In genomic region chr7:127330070-127330469, GRCh38 we compare ENCODE assay signal across 39 cellular contexts.
"Had no signal": no experiment of that assay in that cellular context is flagged by ENCODE, and none has a peak within 500 bp of the region (broad histone marks: within the 10 kb centered on the region; RNA-seq: fewer than 3 reads in every experiment).

No MANE protein-coding gene starts in this region.

- H3K27me3 ChIP-seq: ascending aorta had no signal

- DNase-seq: activated B cell treated with CpG ODN at 0.5 μM for 24 hours; activated CD4-positive, alpha-beta memory T cell treated with anti-CD3 and anti-CD28 coated beads for 36 hours; activated CD4-positive, alpha-beta T cell treated with anti-CD3 and anti-CD28 coated beads for 4 hours; activated CD4-positive, alpha-beta T cell treated with anti-CD3 and anti-CD28 coated beads, Interleukin-2, amount 50 U/mL, for 1 hour; activated CD4-positive, alpha-beta T cell treated with anti-CD3 and anti-CD28 coated beads, Interleukin-2, amount 50 U/mL, for 4 hours; activated CD4-positive, CD25-positive, alpha-beta regulatory T cell treated with anti-CD3 and anti-CD28 coated beads, Interleukin-2, amount 50 U/mL, for 72 hours; activated CD8-positive, alpha-beta memory T cell treated with anti-CD3 and anti-CD28 coated beads, Interleukin-2, amount 50 U/mL, for 4 hours; activated CD8-positive, alpha-beta T cell treated with anti-CD3 and anti-CD28 coated beads for 36 hours; activated effector memory CD4-positive, alpha-beta T cell treated with anti-CD3 and anti-CD28 coated beads, Interleukin-2, amount 50 U/mL, for 16 hours; activated gamma-delta T cell treated with Interleukin-2 at 50 U/mL for 16 hours; activated naive CD4-positive, alpha-beta T cell; activated naive CD4-positive, alpha-beta T cell treated with anti-CD3 and anti-CD28 coated beads for 36 hours; activated naive CD4-positive, alpha-beta T cell treated with anti-CD3 and anti-CD28 coated beads, Interleukin-2, amount 50 U/mL, for 16 hours; activated naive CD8-positive, alpha-beta T cell treated with anti-CD3 and anti-CD28 coated beads, Interleukin-2, amount 10 ng/mL, durations not matched to agents 7 days and 5 days; activated naive CD8-positive, alpha-beta T cell treated with anti-CD3 and anti-CD28 coated beads, Interleukin-2, amount 50 U/mL, for 24 hours; activated T-cell treated with anti-CD3 and anti-CD28 coated beads for 4 hours; activated T-cell treated with anti-CD3 and anti-CD28 coated beads, Interleukin-2, amount 50 U/mL, for 1 hour; activated T-cell treated with anti-CD3 and anti-CD28 coated beads, Interleukin-2, amount 50 U/mL, for 4 hours; activated T-cell treated with anti-CD3 and anti-CD28 coated beads, Interleukin-2, amount 50 U/mL, for 72 hours; amygdala; anterior cingulate cortex; caudate nucleus; cerebellar nuclear complex; T-helper 1 cell; T-helper 2 cell; T-helper 9 cell had no signal

- H3K27ac ChIP-seq: ascending aorta, cardiac muscle cell, VCaP had no signal

- ATAC-seq: activated CD8-positive, alpha-beta T cell treated with anti-CD3 and anti-CD28 coated beads for 36 hours; activated naive CD8-positive, alpha-beta T cell treated with anti-CD3 and anti-CD28 coated beads, Interleukin-2, amount 50 U/mL, for 24 hours; activated T-cell treated with anti-CD3 and anti-CD28 coated beads, Interleukin-2, amount 50 U/mL, for 4 hours; activated T-cell treated with anti-CD3 and anti-CD28 coated beads, Interleukin-2, amount 50 U/mL, for 72 hours; activated T-helper 17 cell treated with anti-CD3 and anti-CD28 coated beads, Interleukin-2, amount 50 U/mL, for 72 hours had no signal

- H3K9me3 ChIP-seq: ascending aorta had no signal

- FAIRE-seq: bronchial epithelial cell, TTC549 had no signal

- H3K36me3 Mint-ChIP-seq: activated CD4-positive, alpha-beta memory T cell treated with anti-CD3 and anti-CD28 coated beads for 36 hours; activated naive CD8-positive, alpha-beta T cell; activated naive CD8-positive, alpha-beta T cell treated with anti-CD3 and anti-CD28 coated beads, Interleukin-2, amount 10 ng/mL, durations not matched to agents 7 days and 5 days; brain had no signal

- H3K4me1 Mint-ChIP-seq: activated B cell treated with CpG ODN at 0.5 μM for 24 hours; activated CD4-positive, alpha-beta T cell treated with anti-CD3 and anti-CD28 coated beads, Interleukin-2, amount 10 ng/mL, durations not matched to agents 24 days and 14 days; activated naive CD8-positive, alpha-beta T cell treated with anti-CD3 and anti-CD28 coated beads, Interleukin-2, amount 10 ng/mL, durations not matched to agents 7 days and 5 days; activated naive CD8-positive, alpha-beta T cell treated with anti-CD3 and anti-CD28 coated beads, Interleukin-2, amount 50 U/mL, for 24 hours; activated T-helper 17 cell treated with anti-CD3 and anti-CD28 coated beads, Interleukin-2, amount 50 U/mL, for 72 hours; brain; central memory CD8-positive, alpha-beta T cell had no signal

- H3K4me3 Mint-ChIP-seq: activated B cell treated with CpG ODN at 0.5 μM for 24 hours; activated CD4-positive, alpha-beta memory T cell treated with anti-CD3 and anti-CD28 coated beads for 36 hours; activated CD4-positive, alpha-beta T cell treated with anti-CD3 and anti-CD28 coated beads, Interleukin-2, amount 10 ng/mL, durations not matched to agents 24 days and 14 days; activated CD8-positive, alpha-beta T cell treated with anti-CD3 and anti-CD28 coated beads for 36 hours; activated naive CD4-positive, alpha-beta T cell treated with anti-CD3 and anti-CD28 coated beads for 36 hours; activated naive CD8-positive, alpha-beta T cell; activated naive CD8-positive, alpha-beta T cell treated with anti-CD3 and anti-CD28 coated beads, Interleukin-2, amount 10 ng/mL, durations not matched to agents 7 days and 5 days; activated naive CD8-positive, alpha-beta T cell treated with anti-CD3 and anti-CD28 coated beads, Interleukin-2, amount 50 U/mL, for 24 hours; activated T-cell treated with anti-CD3 and anti-CD28 coated beads, Interleukin-2, amount 50 U/mL, for 4 hours; activated T-cell treated with anti-CD3 and anti-CD28 coated beads, Interleukin-2, amount 50 U/mL, for 72 hours; activated T-helper 1 cell treated with anti-CD3 and anti-CD28 coated beads, Interleukin-12 subunit alpha, Interleukin-12 subunit beta, Interleukin-2, Interleukin-4 antibody, amounts not matched to agents 30 ng/mL and 10 ng/mL and 1 ng/mL, durations not matched to agents 14 hours and 24 hours and 36 hours; activated T-helper 17 cell treated with anti-CD3 and anti-CD28 coated beads, Interleukin-2, amount 50 U/mL, for 72 hours; brain; central memory CD8-positive, alpha-beta T cell; T-helper 1 cell treated with Interleukin-12 subunit alpha and Interleukin-12 subunit beta and Interleukin-4 antibody, amounts not matched to agents 30 μg/mL and 1 μg/mL, for 36 hours; T-helper 2 cell treated with Interferon-gamma antibody and Interleukin-4, amounts not matched to agents 5 μg/mL and 100 μg/mL, for 36 hours had no signal

- H3K4me1 ChIP-seq: ascending aorta had no signal

- H3K27ac Mint-ChIP-seq: activated B cell treated with CpG ODN at 0.5 μM for 24 hours; activated CD4-positive, alpha-beta memory T cell treated with anti-CD3 and anti-CD28 coated beads for 36 hours; activated CD4-positive, alpha-beta T cell treated with anti-CD3 and anti-CD28 coated beads, Interleukin-2, amount 10 ng/mL, durations not matched to agents 24 days and 14 days; activated CD8-positive, alpha-beta T cell treated with anti-CD3 and anti-CD28 coated beads for 36 hours; activated naive CD4-positive, alpha-beta T cell treated with anti-CD3 and anti-CD28 coated beads for 36 hours; activated naive CD8-positive, alpha-beta T cell; activated naive CD8-positive, alpha-beta T cell treated with anti-CD3 and anti-CD28 coated beads, Interleukin-2, amount 10 ng/mL, durations not matched to agents 7 days and 5 days; activated naive CD8-positive, alpha-beta T cell treated with anti-CD3 and anti-CD28 coated beads, Interleukin-2, amount 50 U/mL, for 24 hours; activated T-cell treated with anti-CD3 and anti-CD28 coated beads, Interleukin-2, amount 50 U/mL, for 72 hours; activated T-helper 1 cell treated with anti-CD3 and anti-CD28 coated beads, Interleukin-12 subunit alpha, Interleukin-12 subunit beta, Interleukin-2, Interleukin-4 antibody, amounts not matched to agents 30 ng/mL and 10 ng/mL and 1 ng/mL, durations not matched to agents 14 hours and 24 hours and 36 hours; activated T-helper 17 cell treated with anti-CD3 and anti-CD28 coated beads, Interleukin-2, amount 50 U/mL, for 72 hours; brain; T-helper 1 cell treated with Interleukin-12 subunit alpha and Interleukin-12 subunit beta and Interleukin-4 antibody, amounts not matched to agents 30 μg/mL and 1 μg/mL, for 36 hours; T-helper 2 cell treated with Interferon-gamma antibody and Interleukin-4, amounts not matched to agents 5 μg/mL and 100 μg/mL, for 36 hours had no signal

- H3K4me3 ChIP-seq: ascending aorta, cardiac muscle cell had no signal

- H3K9me3 Mint-ChIP-seq: activated B cell treated with CpG ODN at 0.5 μM for 24 hours; activated CD4-positive, alpha-beta memory T cell treated with anti-CD3 and anti-CD28 coated beads for 36 hours; activated CD4-positive, alpha-beta T cell treated with anti-CD3 and anti-CD28 coated beads, Interleukin-2, amount 10 ng/mL, durations not matched to agents 24 days and 14 days; activated CD8-positive, alpha-beta T cell treated with anti-CD3 and anti-CD28 coated beads for 36 hours; activated naive CD8-positive, alpha-beta T cell treated with anti-CD3 and anti-CD28 coated beads, Interleukin-2, amount 10 ng/mL, durations not matched to agents 7 days and 5 days; activated naive CD8-positive, alpha-beta T cell treated with anti-CD3 and anti-CD28 coated beads, Interleukin-2, amount 50 U/mL, for 24 hours; activated T-cell treated with anti-CD3 and anti-CD28 coated beads, Interleukin-2, amount 50 U/mL, for 4 hours; activated T-cell treated with anti-CD3 and anti-CD28 coated beads, Interleukin-2, amount 50 U/mL, for 72 hours; activated T-helper 1 cell treated with anti-CD3 and anti-CD28 coated beads, Interleukin-12 subunit alpha, Interleukin-12 subunit beta, Interleukin-2, Interleukin-4 antibody, amounts not matched to agents 30 ng/mL and 10 ng/mL and 1 ng/mL, durations not matched to agents 14 hours and 24 hours and 36 hours; activated T-helper 17 cell treated with anti-CD3 and anti-CD28 coated beads, Interleukin-2, amount 50 U/mL, for 72 hours; brain; central memory CD8-positive, alpha-beta T cell; T-helper 1 cell treated with Interleukin-12 subunit alpha and Interleukin-12 subunit beta and Interleukin-4 antibody, amounts not matched to agents 30 μg/mL and 1 μg/mL, for 36 hours; T-helper 2 cell treated with Interferon-gamma antibody and Interleukin-4, amounts not matched to agents 5 μg/mL and 100 μg/mL, for 36 hours had no signal

- H3K36me3 ChIP-seq: ascending aorta, cardiac muscle cell had no signal
